ENCODE assay signal across 20 cellular contexts in genomic region chr21:41545500-41546359, GRCh38. TPM values are rescaled to one million over a fixed set of nuclear protein-coding genes. Genes with fewer than 3 reads are reported as not detected.
A peak's percentile ranks its signal among the peaks of the same experiment; 100 is the strongest.
DNase-seq lines count a peak whose midpoint lies in the region; ATAC-seq and TF ChIP-seq lines count a peak whose summit lies in the region.
"Had no signal": no experiment of that assay in that cellular context is flagged by ENCODE, and none has a peak within 500 bp of the region (broad histone marks: within the 10 kb centered on the region; RNA-seq: fewer than 3 reads in every experiment).

No MANE protein-coding gene starts in this region.

- no peaks in the 10 kb centered on the region for H3K9me3 Mint-ChIP-seq in CD8-positive, alpha-beta memory T cell
- no peaks in the 10 kb centered on the region for H3K9me3 Mint-ChIP-seq in activated T-helper 17 cell treated with anti-CD3 and anti-CD28 coated beads, Interleukin-2, amount 50 U/mL, for 72 hours
- no peaks in the 10 kb centered on the region for H3K9me3 Mint-ChIP-seq in memory B cell
- H3K9me3 Mint-ChIP-seq: T-cell had no signal

- peak overlapping the region in 2 of 8 donors; percentile 17 to 28 for H3K27ac Mint-ChIP-seq in CD8-positive, alpha-beta memory T cell
- peak overlapping the region; percentile 43 for H3K27ac Mint-ChIP-seq in activated T-helper 17 cell treated with anti-CD3 and anti-CD28 coated beads, Interleukin-2, amount 50 U/mL, for 72 hours
- peak overlapping the region; percentile 35 for H3K27ac Mint-ChIP-seq in memory B cell
- H3K27ac Mint-ChIP-seq: T-cell had no signal

- WGBS in psoas muscle, 3 donors, result 46 to 59% (median 53%) methylated on average over 7 of the region's 7 CpGs

- TF ChIP-seq CTCF in HEK293 (tag by site-specific recombination; IDR thresholded peaks at IDR 0.05) (no peak), psoas muscle (IDR thresholded peaks at IDR 0.05) (no peak)

- POLR2A ChIA-PET in CD8-positive, alpha-beta memory T cell (lab: Charles Lee), result no interaction called here
- POLR2A ChIA-PET in HEK293 (lab: Yijun Ruan, JAX), result no interaction called here

- no peak for ATAC-seq in activated T-helper 17 cell treated with anti-CD3 and anti-CD28 coated beads, Interleukin-2, amount 50 U/mL, for 72 hours (replicated peaks)
- ATAC-seq in memory B cell (ENCODE audit: low read depth) (no peak), psoas muscle (no peak), HG03354 (IDR thresholded peaks at IDR 0.05; ENCODE audit: poor library complexity, severe bottlenecking, unreplicated experiment) (no peak)
- ATAC-seq: T-cell had no signal

- peaks cover 0 to 8% (median 2%) of the 10 kb centered on the region in 3 donors for H3K4me1 Mint-ChIP-seq in CD8-positive, alpha-beta memory T cell
- H3K4me1 Mint-ChIP-seq in activated T-helper 17 cell treated with anti-CD3 and anti-CD28 coated beads, Interleukin-2, amount 50 U/mL, for 72 hours, result no peaks in the 10 kb centered on the region
- H3K4me1 Mint-ChIP-seq in memory B cell, result peaks cover 6% of the 10 kb centered on the region

- H3K27me3 Mint-ChIP-seq in CD8-positive, alpha-beta memory T cell, result peaks cover 8 to 46% of the 10 kb centered on the region in 2 donors
- H3K27me3 Mint-ChIP-seq in activated T-helper 17 cell treated with anti-CD3 and anti-CD28 coated beads, Interleukin-2, amount 50 U/mL, for 72 hours, result peaks cover 10% of the 10 kb centered on the region
- peaks cover 9% of the 10 kb centered on the region for H3K27me3 Mint-ChIP-seq in memory B cell

- H3K27me3 ChIP-seq in CD8-positive, alpha-beta memory T cell (ENCODE audit: insufficient read depth, low read length, poor library complexity, severe bottlenecking), result peaks cover 3% of the 10 kb centered on the region
- H3K27me3 ChIP-seq in psoas muscle (ENCODE audit: insufficient read depth in 3 of 3, low read length in 2 of 3), result peaks cover 0 to 19% (median 0%) of the 10 kb centered on the region in 3 donors
- H3K27me3 ChIP-seq: Peyer's patch had no signal

- H3K27ac ChIP-seq in CD8-positive, alpha-beta memory T cell (ENCODE audit: low read depth, low read length), result no peak overlapping the region
- H3K27ac ChIP-seq in HEK293 (ENCODE audit: extremely low read depth, low read depth, low read length), result no peak overlapping the region
- no peak overlapping the region for H3K27ac ChIP-seq in psoas muscle
- H3K27ac ChIP-seq: Peyer's patch had no signal

- no peaks in the 10 kb centered on the region for H3K9me3 ChIP-seq in CD8-positive, alpha-beta memory T cell (ENCODE audit: low read length)
- no peaks in the 10 kb centered on the region for H3K9me3 ChIP-seq in HEK293 (ENCODE audit: control insufficient read depth, insufficient read depth, low read depth, low read length)
- no peaks in the 10 kb centered on the region for H3K9me3 ChIP-seq in psoas muscle
- H3K9me3 ChIP-seq: Peyer's patch, SK-N-SH had no signal

- CTCF ChIA-PET in CD8-positive, alpha-beta memory T cell (lab: Charles Lee), result no interaction called here
- CTCF ChIA-PET in HEK293 (lab: Yijun Ruan, JAX), result interaction anchor here (0.6 to 1.2 kb wide), 2 partner anchors 255 to 262 kb away, joined by 3 read pairs; no protein-coding TSS in a partner anchor

- H3K36me3 Mint-ChIP-seq in CD8-positive, alpha-beta memory T cell, result no peaks in the 10 kb centered on the region
- H3K36me3 Mint-ChIP-seq in activated T-helper 17 cell treated with anti-CD3 and anti-CD28 coated beads, Interleukin-2, amount 50 U/mL, for 72 hours (ENCODE audit: low read depth), result no peaks in the 10 kb centered on the region
- H3K36me3 Mint-ChIP-seq in memory B cell, result no peaks in the 10 kb centered on the region
- H3K36me3 Mint-ChIP-seq: T-cell had no signal

- no peaks in the 10 kb centered on the region for H3K4me1 ChIP-seq in CD8-positive, alpha-beta memory T cell (ENCODE audit: insufficient read depth, low read length)
- no peaks in the 10 kb centered on the region for H3K4me1 ChIP-seq in HEK293 (ENCODE audit: control insufficient read depth, insufficient read depth, low read length)
- H3K4me1 ChIP-seq in psoas muscle, result no peaks in the 10 kb centered on the region
- H3K4me1 ChIP-seq: Peyer's patch had no signal

- DNase-seq in CD8-positive, alpha-beta memory T cell, result no peak
- DNase-seq in memory B cell (ENCODE audit: low spot score in 2 of 2) (no peak), HT-29 (ENCODE audit: low spot score) (no peak), psoas muscle (no peak), GM19238 (ENCODE audit: insufficient read length, low spot score) (no peak)
- DNase-seq: C1 segment of cervical spinal cord, GF-D8, Karpas-422, NCI-H1417, NCI-H1930, NCI-H2171, NCI-H446 treated with DMSO at 0.1 percent for 48 hours, NCI-H748 treated with DMSO at 0.1 percent for 48 hours, Peyer's patch, Right ventricle myocardium superior, SK-N-SH, T-cell had no signal

- no peaks in the 10 kb centered on the region for H3K36me3 ChIP-seq in CD8-positive, alpha-beta memory T cell (ENCODE audit: insufficient read depth, low read length)
- H3K36me3 ChIP-seq in HEK293 (ENCODE audit: control insufficient read depth in 2 of 2, insufficient read depth in 1 of 2, low read length in 2 of 2) (no peaks in the 10 kb centered on the region), psoas muscle (ENCODE audit: insufficient read depth in 1 of 2, low read depth in 1 of 2) (no peaks in the 10 kb centered on the region)
- H3K36me3 ChIP-seq: Peyer's patch had no signal

- no peak overlapping the region for H3K4me3 ChIP-seq in CD8-positive, alpha-beta memory T cell (ENCODE audit: low read length)
- H3K4me3 ChIP-seq in HEK293 (ENCODE audit: low read depth, low read length), result no peak overlapping the region
- H3K4me3 ChIP-seq in psoas muscle, result no peak overlapping the region
- H3K4me3 ChIP-seq: Peyer's patch had no signal

- intact Hi-C loops in psoas muscle (cut with DNase I), result no loop called here

- H3K4me3 Mint-ChIP-seq in CD8-positive, alpha-beta memory T cell, result peak overlapping the region in 4 of 7 donors; percentile 4 to 40 (median 31)
- H3K4me3 Mint-ChIP-seq in activated T-helper 17 cell treated with anti-CD3 and anti-CD28 coated beads, Interleukin-2, amount 50 U/mL, for 72 hours, result no peak overlapping the region
- H3K4me3 Mint-ChIP-seq in memory B cell, result peak overlapping the region; percentile 4
- H3K4me3 Mint-ChIP-seq: T-cell had no signal

TF ChIP-seq in HEK293, 187 proteins besides CTCF, POLR2A, EP300 and RAD21:
- TF ChIP-seq ZNF837 (tag by site-specific recombination; IDR thresholded peaks at IDR 0.05) (no peak), ZNF366 (tag by site-specific recombination; conservative IDR thresholded peaks at IDR 0.05) (peak; percentile 83), PRDM1 (tag by site-specific recombination; IDR thresholded peaks at IDR 0.05) (peak; percentile 94)

RNA-seq across cellular contexts. Expression of gene TMPRSS2, which starts 37.8 kb away (rescaled TPM):
- total RNA-seq in CD8-positive, alpha-beta memory T cell, result not detected
- polyA plus RNA-seq in CD8-positive, alpha-beta memory T cell, result not detected
- not detected for total RNA-seq in activated T-helper 17 cell treated with anti-CD3 and anti-CD28 coated beads, Interleukin-2, amount 50 U/mL, for 72 hours
- total RNA-seq in HT-29 (2014; rRNA removed; shearing (Covaris generic)), result 28.4 and 34.5 TPM in 2 replicates
- under 1 TPM in 1 of 4 donors, not detected in 3; 0.10 TPM for total RNA-seq in psoas muscle
- under 1 TPM; 0.03 to 0.15 (median 0.09) TPM for polyA plus RNA-seq in psoas muscle
- total RNA-seq: Right ventricle myocardium superior had no signal
- polyA plus RNA-seq: SK-N-SH had no signal

Comparison
In these comparisons a context has a peak if more than half of its experiments do, and no peak if none do; other contexts are left out.
1. RNA of gene TMPRSS2, which starts 37.8 kb away (total RNA-seq): 28.4 to 34.5 TPM in HT-29; not detected in activated T-helper 17 cell treated with anti-CD3 and anti-CD28 coated beads, Interleukin-2, amount 50 U/mL, for 72 hours, 0.10 TPM in psoas muscle and not detected in CD8-positive, alpha-beta memory T cell; every median in the first group is over 10 times any median in the second.